8 cellular contexts compared by ENCODE assay signal in the genomic region with DNA sequence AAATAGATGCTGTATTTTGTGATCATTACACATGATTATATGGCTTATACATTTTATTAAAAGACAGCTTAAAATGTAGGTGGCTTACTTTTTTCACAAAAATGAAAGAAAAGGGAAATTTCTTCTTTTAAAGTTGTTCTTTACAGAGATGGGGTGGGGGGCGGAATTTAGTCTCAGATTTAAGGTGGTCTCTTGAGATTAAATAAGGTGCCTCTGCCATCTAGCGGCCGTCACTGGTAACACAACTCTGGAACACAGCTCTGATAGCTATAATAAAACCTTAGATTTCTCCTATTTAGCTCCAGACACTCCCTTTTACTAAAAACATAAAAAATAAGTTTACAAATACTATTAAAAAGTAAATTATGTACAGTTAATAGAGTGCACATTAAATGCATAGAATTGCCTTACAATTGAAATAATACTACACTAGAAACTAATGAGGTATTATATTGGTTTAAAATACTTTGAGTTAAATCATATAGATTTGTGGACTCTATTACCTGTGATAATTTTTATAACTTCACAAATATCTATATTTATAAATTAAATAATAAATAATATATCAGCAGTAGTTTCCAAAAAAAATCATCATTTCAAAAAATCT.
A peak's percentile ranks its signal among the peaks of the same experiment; 100 is the strongest.
DNase-seq lines count a peak whose midpoint lies in the region; ATAC-seq and TF ChIP-seq lines count a peak whose summit lies in the region.

No MANE protein-coding gene starts in this region.

- no peaks in the 10 kb centered on the region for H3K9me3 Mint-ChIP-seq in osteocyte (ENCODE audit: unreplicated experiment)

- H3K27me3 Mint-ChIP-seq in osteocyte (ENCODE audit: unreplicated experiment) = peaks cover 4% of the 10 kb centered on the region

- POLR2A ChIA-PET in HCT116 (lab: Charles Lee) = interaction anchor here (1.0 to 1.2 kb wide), 2 partner anchors 1409 to 1411 kb away, joined by 3 to 4 read pairs; no protein-coding TSS in a partner anchor

- peak; percentile 63 for DNase-seq in ELR (ENCODE audit: low read depth)
- DNase-seq in HCT116 (ENCODE audit: low read depth, low spot score) = peak; percentile 32
- peak; percentile 41 for DNase-seq in NCI-H748 treated with DMSO at 0.1 percent for 48 hours (lab: John Stamatoyannopoulos, UW)
- peak; percentile 44 for DNase-seq in activated T-cell treated with anti-CD3 and anti-CD28 coated beads, Interleukin-2, amount 50 U/mL, for 1 hour
- DNase-seq in fibroblast of villous mesenchyme (ENCODE audit: low read depth) = peak; percentile 38
- DNase-seq in osteocyte (ENCODE audit: extremely low spot score, unreplicated experiment) = no peak
- no peak for DNase-seq in vagina (ENCODE audit: extremely low spot score in 2 of 2)

- no peak overlapping the region for H3K4me3 ChIP-seq in HCT116 (replicated peaks in 1 of 2; ENCODE audit: low read depth in 1 of 2, low read length in 2 of 2)
- H3K4me3 ChIP-seq in fibroblast of villous mesenchyme (ENCODE audit: low read depth, low read length) = no peak overlapping the region
- no peak overlapping the region for H3K4me3 ChIP-seq in vagina

- no peaks in the 10 kb centered on the region for H3K9me2 ChIP-seq in HCT116 (ENCODE audit: insufficient read depth)

- H3K27ac Mint-ChIP-seq in osteocyte (ENCODE audit: unreplicated experiment) = no peak overlapping the region

- H4K20me1 ChIP-seq in HCT116 (ENCODE audit: insufficient read depth) = no peaks in the 10 kb centered on the region

- H3K36me3 Mint-ChIP-seq in osteocyte (ENCODE audit: unreplicated experiment) = no peaks in the 10 kb centered on the region

- peak; percentile 53; the same call in 1 of the 2 replicates for ATAC-seq in HCT116
- no peak for ATAC-seq in GM18519 (IDR thresholded peaks at IDR 0.05; ENCODE audit: low FRiP score, unreplicated experiment)

- no TSS peak for BruUV-seq in HCT116 (replicated peaks; lab: Mats Ljungman, UMichigan)

- peak; percentile 52 to 88 (median 65); a peak in 5 of 6 replicates for TF ChIP-seq CTCF in HCT116 (IDR thresholded peaks at IDR 0.05 in 2 of 3, conservative IDR thresholded peaks at IDR 0.05 in 1 of 3; ENCODE audit: borderline replicate concordance in 1 of 3, insufficient read depth in 1 of 3, low read depth in 2 of 3, low read length in 2 of 3)
- peak; percentile 89 for TF ChIP-seq CTCF in fibroblast of villous mesenchyme (IDR thresholded peaks at IDR 0.05; ENCODE audit: insufficient read depth, low read depth, low read length)
- peak; percentile 94 for TF ChIP-seq CTCF in osteocyte (IDR thresholded peaks at IDR 0.05)
- peak; percentile 39 to 72 (median 68) for TF ChIP-seq CTCF in vagina (IDR thresholded peaks at IDR 0.05)

- no peak overlapping the region for H3K4me3 Mint-ChIP-seq in osteocyte (ENCODE audit: unreplicated experiment)

- peak overlapping the region; percentile 8 for H2AFZ ChIP-seq in HCT116 (ENCODE audit: low read depth, low read length, poor library complexity, severe bottlenecking)

- H3K9me3 ChIP-seq in HCT116 (ENCODE audit: control insufficient read depth in 1 of 2, insufficient read depth in 1 of 2, low read depth in 1 of 2, low read length in 2 of 2) = no peaks in the 10 kb centered on the region
- H3K9me3 ChIP-seq in vagina = no peaks in the 10 kb centered on the region

- H3K4me1 Mint-ChIP-seq in osteocyte (ENCODE audit: unreplicated experiment) = peaks cover 14% of the 10 kb centered on the region

- H3K27me3 ChIP-seq in HCT116 (ENCODE audit: insufficient read depth, low read length) (no peaks in the 10 kb centered on the region), vagina (no peaks in the 10 kb centered on the region)

- no peaks in the 10 kb centered on the region for H3K79me2 ChIP-seq in HCT116 (ENCODE audit: insufficient read depth, low read length)

- no peaks in the 10 kb centered on the region for H3K4me1 ChIP-seq in HCT116 (ENCODE audit: control insufficient read depth in 1 of 2, insufficient read depth in 2 of 2, low read length in 2 of 2)
- no peaks in the 10 kb centered on the region for H3K4me1 ChIP-seq in vagina

- no peak for TF ChIP-seq POLR2A in HCT116 (IDR thresholded peaks at IDR 0.05; ENCODE audit: borderline replicate concordance, extremely low read depth, insufficient read depth, insufficient read length)
- no peak for TF ChIP-seq POLR2A in vagina (IDR thresholded peaks at IDR 0.05)

- RAD21 ChIA-PET in HCT116 (lab: Charles Lee; ENCODE audit: low non-redundant PET in 1 of 2, low total read pairs in 2 of 2, uncharacterized antibody in 2 of 2, unreplicated experiment in 2 of 2) = interaction anchor here (1.3 to 2.5 kb wide), 4 partner anchors 1409 to 1415 kb away, joined by 3 to 17 read pairs (median 8); no protein-coding TSS in a partner anchor

- no peak overlapping the region for H3K4me2 ChIP-seq in HCT116 (ENCODE audit: low read length)

- H3K27ac ChIP-seq in HCT116 (ENCODE audit: low read depth, low read length) = no peak overlapping the region
- no peak overlapping the region for H3K27ac ChIP-seq in vagina

- intact Hi-C loops in HCT116 (cut with micrococcal nuclease) (loop anchor here (1.0 to 10.0 kb wide), 2 partner anchors 1167 to 1411 kb away; no protein-coding TSS in a partner anchor), vagina (cut with DNase I) (no loop called here)

- H3K36me3 ChIP-seq in HCT116 (ENCODE audit: control insufficient read depth in 1 of 2, insufficient read depth in 2 of 2, low read length in 2 of 2) (no peaks in the 10 kb centered on the region), vagina (no peaks in the 10 kb centered on the region)

- TF ChIP-seq RAD21 in HCT116 (IDR thresholded peaks at IDR 0.05; ENCODE audit: low read depth) = peak; percentile 73

- CTCF ChIA-PET in HCT116 (lab: Charles Lee) = interaction anchor here (0.6 to 2.5 kb wide), 22 partner anchors 8 to 1416 kb away, joined by 3 to 154 read pairs (median 4); no protein-coding TSS in a partner anchor

- no peak overlapping the region for H3K9ac ChIP-seq in HCT116 (ENCODE audit: low read length)

TF ChIP-seq in HCT116, 20 proteins besides CTCF, POLR2A, EP300 and RAD21:
- TF ChIP-seq POLR2AphosphoS5 (IDR thresholded peaks at IDR 0.05; ENCODE audit: low read depth, low read length) (no peak), ZFX (IDR thresholded peaks at IDR 0.05) (no peak), SRF (IDR thresholded peaks at IDR 0.05; ENCODE audit: low read depth) (no peak), ELF1 (IDR thresholded peaks at IDR 0.05; ENCODE audit: borderline replicate concordance, low read depth) (no peak)
- TF ChIP-seq, protein P1, sequence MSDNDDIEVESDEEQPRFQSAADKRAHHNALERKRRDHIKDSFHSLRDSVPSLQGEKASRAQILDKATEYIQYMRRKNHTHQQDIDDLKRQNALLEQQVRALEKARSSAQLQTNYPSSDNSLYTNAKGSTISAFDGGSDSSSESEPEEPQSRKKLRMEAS (IDR thresholded peaks at IDR 0.05) = no peak
TF ChIP-seq in HCT116: peak in this region for 0.

Comparison
In these comparisons a context has a peak if more than half of its experiments do, and no peak if none do; other contexts are left out.
1. DNase-seq: peak in ELR (single experiment), HCT116 (single experiment), NCI-H748 treated with DMSO at 0.1 percent for 48 hours (single experiment), activated T-cell treated with anti-CD3 and anti-CD28 coated beads, Interleukin-2, amount 50 U/mL, for 1 hour (single experiment) and fibroblast of villous mesenchyme (single experiment); none in osteocyte (single experiment) and vagina (0 of 2).
2. Peak in every context shown above with its lines, with median percentiles within 50 percentile points of each other: CTCF ChIP-seq.